Comparison of ENCODE assay signal across 8 cellular contexts in the genomic region with DNA sequence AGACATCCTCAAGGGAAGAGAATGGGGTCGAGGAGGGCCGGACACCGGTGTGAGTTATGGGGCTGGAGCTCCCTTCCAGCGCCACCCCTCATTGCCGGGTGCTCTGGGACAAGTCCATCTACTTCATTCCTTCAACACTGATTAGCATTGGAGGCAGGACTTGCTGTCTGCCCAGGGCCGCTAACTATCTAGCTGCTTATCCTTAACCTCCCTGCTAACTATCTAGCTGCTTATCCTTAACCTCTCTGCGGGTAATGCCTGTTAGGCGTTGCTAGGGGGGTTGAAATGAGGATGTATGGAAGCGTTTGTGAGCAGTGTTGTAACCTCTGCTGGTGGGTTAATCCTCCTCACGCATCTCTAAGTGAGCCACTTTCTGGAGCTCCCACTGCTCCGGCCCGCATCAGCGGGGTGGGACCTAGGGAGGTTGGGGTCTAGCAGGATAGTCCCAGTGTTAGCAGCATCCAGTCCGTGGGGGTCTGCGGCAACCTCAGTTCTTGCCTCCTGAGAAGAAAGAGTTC. TPM values are rescaled to one million over a fixed set of nuclear protein-coding genes. Genes with fewer than 3 reads are reported as not detected.
DNase-seq lines count a peak whose midpoint lies in the region; ATAC-seq and TF ChIP-seq lines count a peak whose summit lies in the region.

No MANE protein-coding gene starts in this region.

- H3K4me2 ChIP-seq in IMR-90 (ENCODE audit: low read depth, low read length), result peak overlapping the region; percentile 63

- CTCF ChIA-PET in CD4-positive, alpha-beta memory T cell (lab: Charles Lee; ENCODE audit: partially characterized antibody), result interaction anchor here (0.8 to 6.4 kb wide), 23 partner anchors 10 to 493 kb away, joined by 3 to 54 read pairs (median 4); a partner anchor contains a TSS
- CTCF ChIA-PET in IMR-90 (lab: Yijun Ruan, JAX), result interaction anchor here (0.9 to 3.6 kb wide), 10 partner anchors 10 to 82 kb away, joined by 3 to 39 read pairs (median 6); a partner anchor contains a TSS

- peak overlapping the region; percentile 64 for H2BK120ac ChIP-seq in IMR-90 (ENCODE audit: low read depth, low read length)

- H2BK15ac ChIP-seq in IMR-90 (ENCODE audit: low read depth, low read length), result peak overlapping the region; percentile 97; the same call in 2 of the 3 replicates

- H3K9me3 Mint-ChIP-seq in CD4-positive, alpha-beta memory T cell, result no peaks in the 10 kb centered on the region

- in situ Hi-C loops in IMR-90 (cut with MboI; ENCODE audit: low sequenced_read_pairs) (loop anchor here (5.0 kb wide), 1 partner anchor 80 kb away; no protein-coding TSS in a partner anchor), GM13977 (cut with MboI; ENCODE audit: low pct_unique_long_range_greater_than_20kb, low sequenced_read_pairs, unreplicated experiment) (no loop called here)

- peak overlapping the region; percentile 96 for H2AFZ ChIP-seq in IMR-90 (replicated peaks; ENCODE audit: low read length, poor library complexity)

- peak overlapping the region; percentile 82 for H3K23ac ChIP-seq in IMR-90 (ENCODE audit: low read depth, low read length)

- no peaks in the 10 kb centered on the region for H3K9me3 ChIP-seq in CD4-positive, alpha-beta memory T cell (ENCODE audit: control insufficient read depth in 1 of 2, low read length in 2 of 2)
- H3K9me3 ChIP-seq in IMR-90 (ENCODE audit: control insufficient read depth, insufficient read depth, low read length), result no peaks in the 10 kb centered on the region
- H3K9me3 ChIP-seq in thymus (ENCODE audit: control insufficient read depth), result no peaks in the 10 kb centered on the region

- peak overlapping the region; percentile 98 for H2AK9ac ChIP-seq in IMR-90 (replicated peaks; ENCODE audit: low read depth, low read length, poor library complexity)

- H3K4me3 Mint-ChIP-seq in CD4-positive, alpha-beta memory T cell, result peak overlapping the region; percentile 75 to 87 (median 84)

- H3K4ac ChIP-seq in IMR-90 (ENCODE audit: low read depth, low read length), result peak overlapping the region; percentile 87

- no peak for TF ChIP-seq POLR2A in IMR-90 (IDR thresholded peaks at IDR 0.05; ENCODE audit: low read depth, low read length)

- H3K4me1 Mint-ChIP-seq in CD4-positive, alpha-beta memory T cell, result peaks cover 13 to 40% (median 31%) of the 10 kb centered on the region in 4 donors

- no peaks in the 10 kb centered on the region; the same call in 1 of the 2 replicates for H4K20me1 ChIP-seq in IMR-90 (ENCODE audit: insufficient read depth, low read length)

- H2BK5ac ChIP-seq in IMR-90 (ENCODE audit: low read depth, low read length, poor library complexity, severe bottlenecking), result peak overlapping the region; percentile 83

- dilution Hi-C loops in IMR-90 (cut with HindIII; ENCODE audit: low sequenced_read_pairs, unreplicated experiment), result no loop called here

- no peaks in the 10 kb centered on the region for H3K36me3 Mint-ChIP-seq in CD4-positive, alpha-beta memory T cell

- peak overlapping the region; percentile 94 for H3K14ac ChIP-seq in IMR-90 (replicated peaks; ENCODE audit: low read depth, low read length)

- no TSS peak for BruUV-seq in IMR-90 (replicated peaks; lab: Mats Ljungman, UMichigan)

- H3K4me1 ChIP-seq in CD4-positive, alpha-beta memory T cell (ENCODE audit: insufficient read depth, low read length), result peaks cover 27% of the 10 kb centered on the region
- H3K4me1 ChIP-seq in IMR-90 (ENCODE audit: control insufficient read depth, insufficient read depth, low read length) (peaks cover 16% of the 10 kb centered on the region), thymus (ENCODE audit: control insufficient read depth, insufficient read depth, low read length) (peaks cover 14% of the 10 kb centered on the region)

- peak overlapping the region; percentile 64 for H3K27ac ChIP-seq in CD4-positive, alpha-beta memory T cell (ENCODE audit: low read depth, low read length)
- H3K27ac ChIP-seq in IMR-90 (ENCODE audit: insufficient read depth, low read length) (peak overlapping the region; percentile 45), angular gyrus (ENCODE audit: low read depth, low read length) (peak overlapping the region; percentile 65), layer of hippocampus (ENCODE audit: low read depth, low read length) (peak overlapping the region; percentile 52), thymus (ENCODE audit: low read depth) (peak overlapping the region; percentile 67)

- peak overlapping the region; percentile 58 to 83 for H3K4me3 ChIP-seq in CD4-positive, alpha-beta memory T cell (ENCODE audit: low read length in 2 of 2)
- H3K4me3 ChIP-seq in IMR-90 (ENCODE audit: insufficient read depth, low read depth, low read length) (peak overlapping the region; percentile 30), thymus (ENCODE audit: low read length) (peak overlapping the region; percentile 63)

- no peaks in the 10 kb centered on the region for H3K27me3 ChIP-seq in CD4-positive, alpha-beta memory T cell (ENCODE audit: insufficient read depth, low read length)
- H3K27me3 ChIP-seq in IMR-90 (ENCODE audit: control insufficient read depth, insufficient read depth, low read length), result no peaks in the 10 kb centered on the region
- no peaks in the 10 kb centered on the region for H3K27me3 ChIP-seq in layer of hippocampus (ENCODE audit: control insufficient read depth, insufficient read depth, low read length)
- no peaks in the 10 kb centered on the region for H3K27me3 ChIP-seq in thymus (ENCODE audit: control insufficient read depth, insufficient read depth)

- H3K18ac ChIP-seq in IMR-90 (ENCODE audit: low read depth, low read length), result peak overlapping the region; percentile 69

- peak overlapping the region; percentile 90 to 92 for H4K8ac ChIP-seq in IMR-90 (ENCODE audit: low read depth in 2 of 2, low read length in 2 of 2)

- intact Hi-C loops in CD4-positive, alpha-beta memory T cell (cut with micrococcal nuclease), result loop anchor here (1.0 to 5.0 kb wide), 2 partner anchors 11 to 175 kb away; a partner anchor contains a TSS
- intact Hi-C loops in IMR-90 (cut with micrococcal nuclease), result loop anchor here (1.0 to 5.0 kb wide), 2 partner anchors 38 to 80 kb away; no protein-coding TSS in a partner anchor

- 100% methylated on average over 2 of the region's 15 CpGs; no CpG with 5 or more reads in 1 of the 2 experiments for WGBS in IMR-90 (ENCODE audit: extremely low coverage in 2 of 2, insufficient read length in 1 of 2), 2 experiments
- 26% methylated on average over 15 of the region's 15 CpGs for WGBS in thymus

- peak overlapping the region; percentile 80 for H4K91ac ChIP-seq in IMR-90 (ENCODE audit: insufficient read depth, low read depth, low read length)

- no peaks in the 10 kb centered on the region for H3K36me3 ChIP-seq in CD4-positive, alpha-beta memory T cell (ENCODE audit: insufficient read depth, low read length)
- H3K36me3 ChIP-seq in IMR-90 (ENCODE audit: control insufficient read depth, insufficient read depth, low read length) (peaks cover 4% of the 10 kb centered on the region), thymus (ENCODE audit: control insufficient read depth, insufficient read depth) (no peaks in the 10 kb centered on the region)

- no peak for TF ChIP-seq CTCF in IMR-90 (conservative IDR thresholded peaks at IDR 0.05; ENCODE audit: low read depth, low read length)
- TF ChIP-seq CTCF in GM13977 (IDR thresholded peaks at IDR 0.05; ENCODE audit: extremely low read depth, insufficient read depth, missing control alignments), result no peak

- no peak; the same call in 1 of the 2 replicates for ATAC-seq in IMR-90 (ENCODE audit: low read depth)
- ATAC-seq in GM18858 (IDR thresholded peaks at IDR 0.05; ENCODE audit: unreplicated experiment), result no peak

- POLR2A ChIA-PET in CD4-positive, alpha-beta memory T cell (lab: Charles Lee; ENCODE audit: partially characterized antibody), result interaction anchor here (0.6 to 4.7 kb wide), 10 partner anchors 9 to 288 kb away, joined by 3 to 44 read pairs (median 5); a partner anchor contains a TSS
- POLR2A ChIA-PET in IMR-90 (lab: Charles Lee; ENCODE audit: unreplicated experiment), result interaction anchor here (0.6 to 1.1 kb wide), 3 partner anchors 11 to 79 kb away, joined by 3 to 6 read pairs (median 3); a partner anchor contains a TSS

- no peak for TF ChIP-seq RAD21 in IMR-90 (IDR thresholded peaks at IDR 0.05; ENCODE audit: low read length)

- DNase-seq in CD4-positive, alpha-beta memory T cell, result peak in 1 of 5 donors; percentile 19
- no peak for DNase-seq in IMR-90
- DNase-seq in GM13977 (ENCODE audit: low spot score), result no peak
- DNase-seq in retina, result no peak

- H3K9me1 ChIP-seq in IMR-90 (ENCODE audit: insufficient read depth, low read length), result peaks cover 18% of the 10 kb centered on the region

- H2BK20ac ChIP-seq in IMR-90 (ENCODE audit: low read depth, low read length), result peak overlapping the region; percentile 7; the same call in 1 of the 2 replicates

- peak overlapping the region; percentile 68 for H3K56ac ChIP-seq in IMR-90 (ENCODE audit: extremely low read depth, insufficient read depth, low read length)

- H3K9ac ChIP-seq in IMR-90 (ENCODE audit: low read depth, low read length), result peak overlapping the region; percentile 54

- peak overlapping the region; percentile 92 for H2AK5ac ChIP-seq in IMR-90 (ENCODE audit: low read depth, low read length)

- no peaks in the 10 kb centered on the region for H3K27me3 Mint-ChIP-seq in CD4-positive, alpha-beta memory T cell

- peak overlapping the region; percentile 80 for H4K5ac ChIP-seq in IMR-90 (ENCODE audit: low read depth, low read length)

- peaks cover 14 to 28% of the 10 kb centered on the region in 2 experiments; a peak in 3 of 4 replicates for H3K79me1 ChIP-seq in IMR-90 (ENCODE audit: low read depth in 1 of 2, low read length in 2 of 2)

- H3K27ac Mint-ChIP-seq in CD4-positive, alpha-beta memory T cell, result peak overlapping the region; percentile 58 to 94 (median 85)

RNA-seq across cellular contexts. Expression of a gene that starts 10.9 kb away (rescaled TPM):
- 1 to 10 TPM; 1.2 TPM for total RNA-seq in CD4-positive, alpha-beta memory T cell
- under 1 TPM; 0.24 to 0.43 TPM for polyA plus RNA-seq in CD4-positive, alpha-beta memory T cell
- 41.9 and 51.3 TPM in 2 replicates for total RNA-seq in IMR-90 (2012; rRNA removed)
- polyA plus RNA-seq in IMR-90 (2012; rRNA removed) (72.5 and 77.8 TPM in 2 replicates), thymus (1.9 TPM)
- polyA plus RNA-seq in IMR-90 (2012; cell fraction: cytosol; rRNA removed), result 40.3 and 108 TPM in 2 replicates
- polyA plus RNA-seq in IMR-90 (2012; cell fraction: nucleus; rRNA removed; ENCODE audit: low replicate concordance), result 31.6 and 74.8 TPM in 2 replicates

RNA-seq across cellular contexts. Expression of a gene that starts 13.3 kb away (rescaled TPM):
- not detected for total RNA-seq in CD4-positive, alpha-beta memory T cell
- not detected for polyA plus RNA-seq in CD4-positive, alpha-beta memory T cell
- total RNA-seq in IMR-90 (2012; rRNA removed), result 1.7 and 1.8 TPM in 2 replicates
- polyA plus RNA-seq in IMR-90 (2012; rRNA removed) (3.4 and 3.6 TPM in 2 replicates), thymus (5.9 TPM)
- 2.3 and 2.9 TPM in 2 replicates for polyA plus RNA-seq in IMR-90 (2012; cell fraction: cytosol; rRNA removed)
- 2.4 and 5.1 TPM in 2 replicates for polyA plus RNA-seq in IMR-90 (2012; cell fraction: nucleus; rRNA removed; ENCODE audit: low replicate concordance)

RNA-seq across cellular contexts. Expression of a gene that starts 48.1 kb away (rescaled TPM):
- total RNA-seq in CD4-positive, alpha-beta memory T cell, result 10 to 100 TPM; 18.4 to 20.3 TPM
- polyA plus RNA-seq in CD4-positive, alpha-beta memory T cell, result 10 to 100 TPM; 14.6 to 21.6 TPM
- total RNA-seq in IMR-90 (2012; rRNA removed), result 30.0 and 32.3 TPM in 2 replicates
- 19.3 and 20.8 TPM in 2 replicates for polyA plus RNA-seq in IMR-90 (2012; rRNA removed)
- 15.0 and 19.5 TPM in 2 replicates for polyA plus RNA-seq in IMR-90 (2012; cell fraction: cytosol; rRNA removed)
- 15.5 and 29.3 TPM in 2 replicates for polyA plus RNA-seq in IMR-90 (2012; cell fraction: nucleus; rRNA removed; ENCODE audit: low replicate concordance)
- polyA plus RNA-seq in thymus, result 10.3 TPM

Comparison
In these comparisons a context has a peak if more than half of its experiments do, and no peak if none do; other contexts are left out.
1. RNA of a gene that starts 10.9 kb away (polyA plus RNA-seq): 31.6 to 108 TPM in IMR-90; 1.9 TPM in thymus (single experiment) and 0.24 to 0.43 TPM in CD4-positive, alpha-beta memory T cell; every median in the first group is over 10 times any median in the second.
2. Peak in every context shown above with its lines, with median percentiles within 50 percentile points of each other: H3K27ac ChIP-seq and H3K4me3 ChIP-seq.